12 cellular contexts compared by ENCODE assay signal in genomic region chr2:12270876-12271588, GRCh38.
A peak's percentile ranks its signal among the peaks of the same experiment; 100 is the strongest.
DNase-seq lines count a peak whose midpoint lies in the region; ATAC-seq, FAIRE-seq and TF ChIP-seq lines count a peak whose summit lies in the region.
"Had no signal": no experiment of that assay in that cellular context is flagged by ENCODE, and none has a peak within 500 bp of the region (broad histone marks: within the 10 kb centered on the region; RNA-seq: fewer than 3 reads in every experiment).

No MANE protein-coding gene starts in this region.

- H3K4me1 Mint-ChIP-seq in activated CD4-positive, alpha-beta memory T cell treated with anti-CD3 and anti-CD28 coated beads, Interleukin-2, amount 10 ng/mL, durations not matched to agents 7 days and 5 days: peaks cover 21% of the 10 kb centered on the region

- CTCF ChIA-PET in activated CD4-positive, alpha-beta memory T cell treated with anti-CD3 and anti-CD28 coated beads, Interleukin-2, amount 10 ng/mL, durations not matched to agents 7 days and 5 days (lab: Charles Lee): interaction anchor here (0.6 to 2.3 kb wide), 8 partner anchors 15 to 660 kb away, joined by 3 to 12 read pairs (median 3); partner anchors contain the start of gene TRIB2

- peak; percentile 54 for DNase-seq in stimulated activated CD4-positive, alpha-beta T cell treated with anti-CD3 and anti-CD28 coated beads, Interleukin-1b, Interleukin-23, amount 100 ng/mL, for 48 hours
- DNase-seq in stimulated activated CD4-positive, alpha-beta T cell treated with anti-CD3 and anti-CD28 coated beads, Interleukin-2, amount 100 ng/mL, for 24 hours: no peak
- DNase-seq in activated CD4-positive, alpha-beta memory T cell treated with anti-CD3 and anti-CD28 coated beads, Interleukin-2, amount 10 ng/mL, durations not matched to agents 7 days and 5 days: peak; percentile 22
- no peak for DNase-seq in urothelium cell line (ENCODE audit: low spot score)
- DNase-seq in thyroid gland: no peak
- DNase-seq in Kasumi-1 (lab: John Stamatoyannopoulos, UW): no peak
- DNase-seq in T-helper 9 cell: no peak
- DNase-seq: NCI-H1105, testis had no signal

- intact Hi-C loops in thyroid gland (cut with DNase I): no loop called here

- H3K9me3 ChIP-seq in thyroid gland: no peaks in the 10 kb centered on the region
- H3K9me3 ChIP-seq: testis had no signal

- H3K4me1 ChIP-seq in thyroid gland: no peaks in the 10 kb centered on the region
- H3K4me1 ChIP-seq: BLaER1, testis had no signal

- H3K27me3 Mint-ChIP-seq in activated CD4-positive, alpha-beta memory T cell treated with anti-CD3 and anti-CD28 coated beads, Interleukin-2, amount 10 ng/mL, durations not matched to agents 7 days and 5 days: peaks cover 2% of the 10 kb centered on the region

- no peak for TF ChIP-seq CTCF in thyroid gland (IDR thresholded peaks at IDR 0.05)

- no peak for TF ChIP-seq POLR2A in thyroid gland (IDR thresholded peaks at IDR 0.05)

- WGBS in thyroid gland, 2 donors: 38 to 54% methylated on average over 4 of the region's 4 CpGs

- H3K27me3 ChIP-seq in thyroid gland: no peaks in the 10 kb centered on the region
- H3K27me3 ChIP-seq: BLaER1, testis had no signal

- H3K4me3 Mint-ChIP-seq in activated CD4-positive, alpha-beta memory T cell treated with anti-CD3 and anti-CD28 coated beads, Interleukin-2, amount 10 ng/mL, durations not matched to agents 7 days and 5 days: no peak overlapping the region

- ATAC-seq in HG02981 (IDR thresholded peaks at IDR 0.05; ENCODE audit: unreplicated experiment): peak; percentile 63
- ATAC-seq: Right ventricle myocardium inferior had no signal

- POLR2A ChIA-PET in activated CD4-positive, alpha-beta memory T cell treated with anti-CD3 and anti-CD28 coated beads, Interleukin-2, amount 10 ng/mL, durations not matched to agents 7 days and 5 days (lab: Charles Lee): interaction anchor here (0.8 to 2.0 kb wide), 4 partner anchors 16 to 445 kb away, joined by 3 to 14 read pairs (median 6); partner anchors contain the start of gene TRIB2

- H3K27ac ChIP-seq in thyroid gland: no peak overlapping the region
- H3K27ac ChIP-seq: BLaER1, testis had no signal

- no peak overlapping the region for H3K4me3 ChIP-seq in thyroid gland (replicated peaks in 1 of 3)
- H3K4me3 ChIP-seq: BLaER1, testis had no signal

- no peaks in the 10 kb centered on the region for H3K36me3 Mint-ChIP-seq in activated CD4-positive, alpha-beta memory T cell treated with anti-CD3 and anti-CD28 coated beads, Interleukin-2, amount 10 ng/mL, durations not matched to agents 7 days and 5 days (ENCODE audit: low read depth)

- no peaks in the 10 kb centered on the region for H3K9me3 Mint-ChIP-seq in activated CD4-positive, alpha-beta memory T cell treated with anti-CD3 and anti-CD28 coated beads, Interleukin-2, amount 10 ng/mL, durations not matched to agents 7 days and 5 days

- peak; percentile 27 for FAIRE-seq in urothelium cell line (lab: Jason Lieb, UNC)

- H3K36me3 ChIP-seq in thyroid gland: no peaks in the 10 kb centered on the region
- H3K36me3 ChIP-seq: BLaER1 had no signal

- H3K27ac Mint-ChIP-seq in activated CD4-positive, alpha-beta memory T cell treated with anti-CD3 and anti-CD28 coated beads, Interleukin-2, amount 10 ng/mL, durations not matched to agents 7 days and 5 days: peak overlapping the region; percentile 38

Comparison
In these comparisons a context has a peak if more than half of its experiments do, and no peak if none do; other contexts are left out.
1. DNase-seq: peak in stimulated activated CD4-positive, alpha-beta T cell treated with anti-CD3 and anti-CD28 coated beads, Interleukin-1b, Interleukin-23, amount 100 ng/mL, for 48 hours (single experiment) and activated CD4-positive, alpha-beta memory T cell treated with anti-CD3 and anti-CD28 coated beads, Interleukin-2, amount 10 ng/mL, durations not matched to agents 7 days and 5 days (single experiment); none in stimulated activated CD4-positive, alpha-beta T cell treated with anti-CD3 and anti-CD28 coated beads, Interleukin-2, amount 100 ng/mL, for 24 hours (0 of 2), urothelium cell line (single experiment), thyroid gland (0 of 2), Kasumi-1 (0 of 2) and T-helper 9 cell (single experiment).